ENCODE assay signal across 8 cellular contexts in genomic region chr16:56611281-56611833, GRCh38. TPM values are rescaled to one million over a fixed set of nuclear protein-coding genes. Genes with fewer than 3 reads are reported as not detected.
DNase-seq lines count a peak whose midpoint lies in the region; ATAC-seq and TF ChIP-seq lines count a peak whose summit lies in the region.

No MANE protein-coding gene starts in this region.

- H3K9ac ChIP-seq in BLaER1 (no peak overlapping the region), fibroblast of lung (ENCODE audit: insufficient read depth, low read length) (peak overlapping the region; percentile 16), parathyroid adenoma (no peak overlapping the region)

- DNase-seq in RWPE1 (ENCODE audit: low spot score), result no peak
- peak; percentile 49 to 74 for DNase-seq in fibroblast of lung (ENCODE audit: low read depth in 2 of 2)
- DNase-seq in HT-29 (ENCODE audit: low spot score), result no peak

- CTCF ChIA-PET in RWPE1 (lab: Yijun Ruan, JAX), result interaction anchor here (0.6 kb wide), 1 partner anchor 89 kb away, joined by 3 read pairs; no protein-coding TSS in a partner anchor

- ATAC-seq in HG02885 (IDR thresholded peaks at IDR 0.05; ENCODE audit: poor library complexity, unreplicated experiment), result no peak
- no peak for ATAC-seq in HG02642 (IDR thresholded peaks at IDR 0.05; ENCODE audit: poor library complexity, unreplicated experiment)
- ATAC-seq in GM18907 (IDR thresholded peaks at IDR 0.05; ENCODE audit: unreplicated experiment), result no peak

- POLR2A ChIA-PET in RWPE1 (lab: Yijun Ruan, JAX; ENCODE audit: low non-redundant PET), result interaction anchor here (2.4 kb wide), 1 partner anchor 15 kb away, joined by 14 read pairs; the partner anchor contains the start of gene MT1E

- H3K27me3 ChIP-seq in BLaER1, result peaks cover 16% of the 10 kb centered on the region
- H3K27me3 ChIP-seq in fibroblast of lung (ENCODE audit: control insufficient read depth, insufficient read depth, low read length), result no peaks in the 10 kb centered on the region
- no peaks in the 10 kb centered on the region for H3K27me3 ChIP-seq in parathyroid adenoma (ENCODE audit: control insufficient read depth, insufficient read depth, low read length)

- H2AFZ ChIP-seq in fibroblast of lung (ENCODE audit: low read length) (no peak overlapping the region), parathyroid adenoma (no peak overlapping the region)

- H3K27ac ChIP-seq in BLaER1, result no peak overlapping the region
- H3K27ac ChIP-seq in RWPE1, result peak overlapping the region; percentile 100
- peak overlapping the region; percentile 99 for H3K27ac ChIP-seq in fibroblast of lung (ENCODE audit: insufficient read depth, low read length)
- peak overlapping the region; percentile 68 for H3K27ac ChIP-seq in parathyroid adenoma

- peaks cover 47% of the 10 kb centered on the region for H3K4me1 ChIP-seq in BLaER1
- peaks cover 42% of the 10 kb centered on the region for H3K4me1 ChIP-seq in fibroblast of lung (ENCODE audit: control insufficient read depth, extremely low read depth, insufficient read depth, low read length)
- H3K4me1 ChIP-seq in parathyroid adenoma, result peaks cover 15% of the 10 kb centered on the region

- H3K4me2 ChIP-seq in BLaER1 (peak overlapping the region; percentile 100), fibroblast of lung (ENCODE audit: extremely low read depth, insufficient read depth, low read length) (peak overlapping the region; percentile 20), parathyroid adenoma (ENCODE audit: low read length) (no peak overlapping the region)

- H4K20me1 ChIP-seq in BLaER1 (no peaks in the 10 kb centered on the region), fibroblast of lung (ENCODE audit: control insufficient read depth, extremely low read depth, insufficient read depth, low read length) (no peaks in the 10 kb centered on the region)

- H3K79me2 ChIP-seq in fibroblast of lung (ENCODE audit: control insufficient read depth, insufficient read depth, low read length) (peaks cover 11% of the 10 kb centered on the region), parathyroid adenoma (no peaks in the 10 kb centered on the region)

- TF ChIP-seq CTCF in RWPE1 (conservative IDR thresholded peaks at IDR 0.05; ENCODE audit: low read depth) (no peak), fibroblast of lung (conservative IDR thresholded peaks at IDR 0.05 in 1 of 2, IDR thresholded peaks at IDR 0.05 in 1 of 2; ENCODE audit: low read depth in 1 of 2, low read length in 2 of 2) (no peak), parathyroid adenoma (IDR thresholded peaks at IDR 0.05) (no peak)

- H3K9me3 ChIP-seq in BLaER1 (no peaks in the 10 kb centered on the region), fibroblast of lung (ENCODE audit: control insufficient read depth, insufficient read depth, low read depth, low read length) (no peaks in the 10 kb centered on the region), parathyroid adenoma (ENCODE audit: control insufficient read depth, low read length) (no peaks in the 10 kb centered on the region)

- H3K36me3 ChIP-seq in BLaER1 (no peaks in the 10 kb centered on the region), fibroblast of lung (ENCODE audit: control insufficient read depth, insufficient read depth, low read length) (no peaks in the 10 kb centered on the region), parathyroid adenoma (ENCODE audit: control insufficient read depth, insufficient read depth, low read length) (no peaks in the 10 kb centered on the region)

- H3K4me3 ChIP-seq in BLaER1 (no peak overlapping the region), fibroblast of lung (replicated peaks in 1 of 4; ENCODE audit: control extremely low read depth in 1 of 4, insufficient read depth in 1 of 4, low read depth in 3 of 4, low read length in 4 of 4) (no peak overlapping the region), parathyroid adenoma (ENCODE audit: low read depth, low read length) (no peak overlapping the region)

RNA-seq across cellular contexts. Expression of gene MT2A, which starts 3.0 kb away (rescaled TPM):
- total RNA-seq in fibroblast of lung, result 76.5 and 113 TPM in 2 replicates
- polyA plus RNA-seq in fibroblast of lung, result 49.2 and 225 TPM in 2 replicates
- polyA plus RNA-seq in fibroblast of lung (2012), result 1,082 and 3,263 TPM in 2 replicates
- 122 and 423 TPM in 2 replicates for polyA minus RNA-seq in fibroblast of lung (ENCODE audit: low replicate concordance)
- 44.1 and 51.4 TPM in 2 replicates for total RNA-seq in HT-29 (2014; rRNA removed; shearing (Covaris generic))

RNA-seq across cellular contexts. Expression of gene MT1E, which starts 14.2 kb away (rescaled TPM):
- total RNA-seq in fibroblast of lung, result 251 and 390 TPM in 2 replicates
- 465 and 572 TPM in 2 replicates for polyA plus RNA-seq in fibroblast of lung
- polyA plus RNA-seq in fibroblast of lung (2012), result 540 and 543 TPM in 2 replicates
- 165 and 234 TPM in 2 replicates for polyA minus RNA-seq in fibroblast of lung (ENCODE audit: low replicate concordance)
- 493 and 525 TPM in 2 replicates for total RNA-seq in HT-29 (2014; rRNA removed; shearing (Covaris generic))

RNA-seq across cellular contexts. Expression of gene MT1M, which starts 21.1 kb away (rescaled TPM):
- total RNA-seq in fibroblast of lung, result 18.5 and 58.8 TPM in 2 replicates
- polyA plus RNA-seq in fibroblast of lung, result 6.9 and 8.5 TPM in 2 replicates
- 16.4 and 18.9 TPM in 2 replicates for polyA plus RNA-seq in fibroblast of lung (2012)
- 6.3 and 8.2 TPM in 2 replicates for polyA minus RNA-seq in fibroblast of lung (ENCODE audit: low replicate concordance)
- total RNA-seq in HT-29 (2014; rRNA removed; shearing (Covaris generic)), result not detected in 2 replicates

RNA-seq across cellular contexts. Expression of gene MT3, which starts 22.0 kb away (rescaled TPM):
- not detected in 2 replicates for total RNA-seq in fibroblast of lung
- polyA plus RNA-seq in fibroblast of lung, result not detected in 2 replicates
- polyA plus RNA-seq in fibroblast of lung (2012), result not detected in 2 replicates
- polyA minus RNA-seq in fibroblast of lung (ENCODE audit: low replicate concordance), result not detected in 2 replicates
- 3.5 TPM in 1 of 2 replicates, not detected in the other for total RNA-seq in HT-29 (2014; rRNA removed; shearing (Covaris generic))

RNA-seq across cellular contexts. Expression of gene MT1A, which starts 27.1 kb away (rescaled TPM):
- total RNA-seq in fibroblast of lung, result 2.3 and 5.3 TPM in 2 replicates
- polyA plus RNA-seq in fibroblast of lung, result 2.9 and 4.8 TPM in 2 replicates
- 6.6 and 17.7 TPM in 2 replicates for polyA plus RNA-seq in fibroblast of lung (2012)
- 14.7 and 17.9 TPM in 2 replicates for polyA minus RNA-seq in fibroblast of lung (ENCODE audit: low replicate concordance)
- total RNA-seq in HT-29 (2014; rRNA removed; shearing (Covaris generic)), result 2.0 and 6.6 TPM in 2 replicates

Comparison
In these comparisons a context has a peak if more than half of its experiments do, and no peak if none do; other contexts are left out.
1. DNase-seq: peak in fibroblast of lung (2 of 2); none in RWPE1 (single experiment) and HT-29 (single experiment).
2. RNA of gene MT1M, which starts 21.1 kb away (total RNA-seq): 18.5 to 58.8 TPM in fibroblast of lung; not detected in HT-29; every median in the first group is over 10 times any median in the second.